14 cellular contexts compared by ENCODE assay signal in the genomic region with DNA sequence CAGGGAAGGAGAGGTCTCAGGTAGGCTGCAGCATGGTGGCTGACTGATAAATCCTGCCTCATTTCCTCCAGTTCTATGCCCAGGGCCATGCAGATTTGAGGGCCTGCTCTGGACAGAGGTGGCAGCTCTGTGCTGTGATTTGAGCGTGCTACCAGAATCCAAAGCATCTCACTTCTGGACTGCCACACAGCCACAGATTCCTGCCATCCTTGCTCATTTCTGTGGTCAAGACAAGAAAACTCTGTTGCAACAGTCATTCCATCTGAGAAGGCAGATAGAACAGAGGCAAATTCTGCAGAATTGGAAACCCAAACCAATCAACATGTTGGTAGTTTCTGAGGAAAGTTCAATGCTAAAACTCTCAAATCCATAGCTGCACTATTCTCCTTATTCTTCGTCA.
A peak's percentile ranks its signal among the peaks of the same experiment; 100 is the strongest.
DNase-seq lines count a peak whose midpoint lies in the region; ATAC-seq, FAIRE-seq and TF ChIP-seq lines count a peak whose summit lies in the region.
"Had no signal": no experiment of that assay in that cellular context is flagged by ENCODE, and none has a peak within 500 bp of the region (broad histone marks: within the 10 kb centered on the region; RNA-seq: fewer than 3 reads in every experiment).

No MANE protein-coding gene starts in this region.

- H3K23ac ChIP-seq in H1 (ENCODE audit: insufficient read length): no peak overlapping the region

- no peak overlapping the region; the same call in 1 of the 2 replicates for H4K8ac ChIP-seq in H1 (ENCODE audit: extremely low read depth, insufficient read depth, low read length)

- no peak overlapping the region for H2BK12ac ChIP-seq in H1 (ENCODE audit: low read depth, low read length)

- H4K91ac ChIP-seq in H1 (replicated peaks; ENCODE audit: insufficient read length, low read length): no peak overlapping the region

- FAIRE-seq in H1 (lab: Jason Lieb, UNC): no peak
- FAIRE-seq: GM12878 had no signal

- peak; percentile 10 for DNase-seq in M059J (ENCODE audit: low read depth)
- no peak for DNase-seq in H1 (ENCODE audit: low read depth in 1 of 2, low spot score in 2 of 2)
- DNase-seq in renal cortical epithelial cell (ENCODE audit: low read depth): peak; percentile 61
- DNase-seq in KG1 (lab: John Stamatoyannopoulos, UW): no peak
- DNase-seq in AG08395 (ENCODE audit: low spot score): no peak
- DNase-seq: Calu3; CD8-positive, alpha-beta T cell; DMS79 treated with DMSO at 0.1 percent for 48 hours; EL had no signal

- 79% methylated on average over 2 of the region's 2 CpGs; no CpG with 5 or more reads in 1 of the 2 experiments for WGBS in H1 (ENCODE audit: extremely low coverage in 1 of 2, insufficient coverage in 1 of 2, insufficient read length in 1 of 2, insufficient replicate concordance in 2 of 2, low coverage in 1 of 2, low lambda C conversion rate in 2 of 2, missing lambda C conversion rate in 1 of 2), 2 experiments

- no peak for ATAC-seq in HG02763 (IDR thresholded peaks at IDR 0.05; ENCODE audit: unreplicated experiment)
- ATAC-seq: A549; CD8-positive, alpha-beta T cell; GM12878 had no signal

- no peak overlapping the region for H3K27ac ChIP-seq in H1 (ENCODE audit: low read depth, low read length)
- H3K27ac ChIP-seq: A549; BLaER1 treated with 17β-estradiol and CSF1 and Interleukin-3, amounts not matched to agents 10 nM and 100 nM had no signal

- POLR2A ChIA-PET in H1 (lab: Charles Lee; ENCODE audit: partially characterized antibody): interaction anchor here (0.8 to 0.9 kb wide), 2 partner anchors 8 to 9 kb away, joined by 3 read pairs; no protein-coding TSS in a partner anchor

- H3K36me3 ChIP-seq in H1 (ENCODE audit: control insufficient read depth in 2 of 4, insufficient read depth in 4 of 4, low read length in 3 of 4): no peaks in the 10 kb centered on the region
- H3K36me3 ChIP-seq: BLaER1 treated with 17β-estradiol and CSF1 and Interleukin-3, amounts not matched to agents 10 nM and 100 nM; HAP-1 had no signal

- no peak for TF ChIP-seq CTCF in H1 (IDR thresholded peaks at IDR 0.05; ENCODE audit: control extremely low read depth in 1 of 3, insufficient read depth in 1 of 3, low read depth in 1 of 3, low read length in 3 of 3)

- no peak overlapping the region for H2AK5ac ChIP-seq in H1 (ENCODE audit: low read depth, low read length)

- H2AFZ ChIP-seq in H1 (ENCODE audit: low read length): no peak overlapping the region

- no peaks in the 10 kb centered on the region for H3K9me3 ChIP-seq in H1 (ENCODE audit: insufficient read depth in 2 of 2, low read depth in 1 of 2, low read length in 1 of 2)
- H3K9me3 ChIP-seq: HAP-1 had no signal

- H4K20me1 ChIP-seq in H1 (replicated peaks in 1 of 2; ENCODE audit: control insufficient read depth in 1 of 2, insufficient read depth in 2 of 2, low read length in 2 of 2): no peaks in the 10 kb centered on the region
- H4K20me1 ChIP-seq: BLaER1 treated with 17β-estradiol and CSF1 and Interleukin-3, amounts not matched to agents 10 nM and 100 nM had no signal

- no peak for TF ChIP-seq EP300 in H1 (IDR thresholded peaks at IDR 0.05; ENCODE audit: borderline replicate concordance in 1 of 2, low read depth in 2 of 2, low read length in 2 of 2)

- H3K4me2 ChIP-seq in H1 (ENCODE audit: insufficient read depth in 1 of 2, low read depth in 2 of 2, low read length in 2 of 2): no peak overlapping the region
- H3K4me2 ChIP-seq: A549; BLaER1 treated with 17β-estradiol and CSF1 and Interleukin-3, amounts not matched to agents 10 nM and 100 nM had no signal

- H3K4me3 ChIP-seq in H1 (ENCODE audit: extremely low read depth in 1 of 4, insufficient read depth in 2 of 4, low read depth in 3 of 4, low read length in 4 of 4): no peak overlapping the region
- H3K4me3 ChIP-seq: A549; BLaER1 treated with 17β-estradiol and CSF1 and Interleukin-3, amounts not matched to agents 10 nM and 100 nM; GM12878; HAP-1 had no signal

- H2BK120ac ChIP-seq in H1 (replicated peaks; ENCODE audit: low read depth, low read length): no peak overlapping the region

- no peak overlapping the region for H2BK5ac ChIP-seq in H1 (ENCODE audit: low read depth, low read length)

- no peaks in the 10 kb centered on the region for H3K79me1 ChIP-seq in H1 (ENCODE audit: low read depth, low read length)

- H3K56ac ChIP-seq in H1 (replicated peaks; ENCODE audit: insufficient read length, low read depth, low read length): no peak overlapping the region

- no peaks in the 10 kb centered on the region for H3K23me2 ChIP-seq in H1 (ENCODE audit: low read depth, low read length)

- H3K79me2 ChIP-seq in H1 (ENCODE audit: control insufficient read depth in 1 of 2, insufficient read depth in 2 of 2, low read length in 2 of 2): no peaks in the 10 kb centered on the region

- CTCF ChIA-PET in H1 (lab: Charles Lee; ENCODE audit: partially characterized antibody): interaction anchor here (0.6 to 2.3 kb wide), 2 partner anchors 8 to 412 kb away, joined by 3 to 5 read pairs; no protein-coding TSS in a partner anchor

- H2BK20ac ChIP-seq in H1 (ENCODE audit: low read length): 0 out of 2 replicates have a peak overlapping the region, but pooled peaks have one; percentile 15

- H3K4ac ChIP-seq in H1 (replicated peaks; ENCODE audit: insufficient read length, low read depth, low read length): no peak overlapping the region

- no peak overlapping the region for H2BK15ac ChIP-seq in H1 (ENCODE audit: low read length)

- no peak for TF ChIP-seq POLR2A in H1 (IDR thresholded peaks at IDR 0.05; ENCODE audit: control extremely low read depth in 1 of 2, low read depth in 2 of 2, low read length in 2 of 2)

- H3K9ac ChIP-seq in H1 (replicated peaks in 1 of 4; ENCODE audit: extremely low read depth in 1 of 4, low read depth in 3 of 4, low read length in 3 of 4): no peak overlapping the region
- H3K9ac ChIP-seq: BLaER1 treated with 17β-estradiol and CSF1 and Interleukin-3, amounts not matched to agents 10 nM and 100 nM had no signal

- H3K4me1 ChIP-seq in H1 (replicated peaks in 1 of 4; ENCODE audit: control insufficient read depth in 3 of 4, insufficient read depth in 4 of 4, low read length in 3 of 4): no peaks in the 10 kb centered on the region
- H3K4me1 ChIP-seq: A549; BLaER1 treated with 17β-estradiol and CSF1 and Interleukin-3, amounts not matched to agents 10 nM and 100 nM; HAP-1 had no signal

- H3K14ac ChIP-seq in H1 (ENCODE audit: insufficient read length): no peak overlapping the region

- no peak overlapping the region for H3K18ac ChIP-seq in H1 (ENCODE audit: extremely low read depth, low read length)

- TF ChIP-seq RAD21 in H1 (IDR thresholded peaks at IDR 0.05 in 1 of 2, conservative IDR thresholded peaks at IDR 0.05 in 1 of 2; ENCODE audit: low read depth in 2 of 2, low read length in 2 of 2): no peak

- H4K5ac ChIP-seq in H1 (ENCODE audit: insufficient read length, low read depth, low read length): no peak overlapping the region

- H3K27me3 ChIP-seq in H1 (replicated peaks in 1 of 4; ENCODE audit: control insufficient read depth in 3 of 4, extremely low read depth in 1 of 4, insufficient read depth in 3 of 4, low read length in 3 of 4): no peaks in the 10 kb centered on the region
- H3K27me3 ChIP-seq: BLaER1 treated with 17β-estradiol and CSF1 and Interleukin-3, amounts not matched to agents 10 nM and 100 nM had no signal

TF ChIP-seq in H1, 55 proteins besides CTCF, POLR2A, EP300 and RAD21:
- no peak for TF ChIP-seq KDM1A (IDR thresholded peaks at IDR 0.05; ENCODE audit: borderline replicate concordance, low read length)
- TF ChIP-seq ZNF274 (IDR thresholded peaks at IDR 0.05; ENCODE audit: borderline replicate concordance, extremely low read depth, low read length): no peak
- TF ChIP-seq JUND (IDR thresholded peaks at IDR 0.05; ENCODE audit: low read length): no peak
- no peak for TF ChIP-seq GABPA (IDR thresholded peaks at IDR 0.05; ENCODE audit: borderline replicate concordance, insufficient read depth, low read length)
- no peak for TF ChIP-seq SRF (IDR thresholded peaks at IDR 0.05; ENCODE audit: low read depth, low read length)
- no peak for TF ChIP-seq HDAC6 (IDR thresholded peaks at IDR 0.05; ENCODE audit: low read depth, low read length)
- no peak for TF ChIP-seq RFX5 (IDR thresholded peaks at IDR 0.05; ENCODE audit: borderline replicate concordance, low read depth, low read length)
- no peak for TF ChIP-seq CREB1 (IDR thresholded peaks at IDR 0.05)
- no peak for TF ChIP-seq YY1 (IDR thresholded peaks at IDR 0.05; ENCODE audit: low read depth, low read length)
- TF ChIP-seq SIRT6 (IDR thresholded peaks at IDR 0.05; ENCODE audit: low read length): no peak
- TF ChIP-seq TAF7 (optimal IDR thresholded peaks at IDR 0.05; ENCODE audit: borderline replicate concordance, low read depth, low read length): no peak
- no peak for TF ChIP-seq SIX5 (IDR thresholded peaks at IDR 0.05; ENCODE audit: low read depth, low read length)
- no peak for TF ChIP-seq SP4 (IDR thresholded peaks at IDR 0.05; ENCODE audit: low read length)

Comparison
In these comparisons a context has a peak if more than half of its experiments do, and no peak if none do; other contexts are left out.
1. DNase-seq: peak in M059J (single experiment) and renal cortical epithelial cell (single experiment); none in H1 (0 of 2), KG1 (single experiment) and AG08395 (single experiment).